Comparison of ENCODE assay signal across 7 cellular contexts in genomic region chr3:134250717-134251220, GRCh38. TPM values are rescaled to one million over a fixed set of nuclear protein-coding genes. Genes with fewer than 3 reads are reported as not detected.
DNase-seq lines count a peak whose midpoint lies in the region; ATAC-seq and TF ChIP-seq lines count a peak whose summit lies in the region.

RYK (minus strand) TSS chr3:134250859; CDS start chr3:134250654, 205 bp downstream.

- H3K27ac ChIP-seq in hepatocyte = peak within 1 kb of the TSS; percentile 95

- H2AFZ ChIP-seq in hepatocyte = peak within 1 kb of the TSS; percentile 68

- H3K4me2 ChIP-seq in hepatocyte = peak within 1 kb of the TSS; percentile 87

- H3K27me3 ChIP-seq in hepatocyte = no peaks in the 10 kb centered on the region

- H3K79me2 ChIP-seq in hepatocyte = peaks cover 47% of the 10 kb centered on the region

- TF ChIP-seq CTCF in astrocyte of the cerebellum (IDR thresholded peaks at IDR 0.05; ENCODE audit: low read depth, low read length, missing control alignments) (no peak), hepatocyte (IDR thresholded peaks at IDR 0.05; ENCODE audit: poor library complexity) (no peak), retinal pigment epithelial cell (conservative IDR thresholded peaks at IDR 0.05; ENCODE audit: low read depth, low read length) (no peak)

- peaks cover 3% of the 10 kb centered on the region for H3K4me1 ChIP-seq in hepatocyte (ENCODE audit: insufficient read depth)

- 1% methylated on average over 43 of the region's 59 CpGs for WGBS in hepatocyte (ENCODE audit: low lambda C conversion rate, missing lambda C conversion rate)

- H3K4me3 ChIP-seq in astrocyte of the cerebellum (ENCODE audit: low read depth, low read length) = peak within 1 kb of the TSS; percentile 67
- H3K4me3 ChIP-seq in hepatocyte = peak within 1 kb of the TSS; percentile 77
- peak within 1 kb of the TSS; percentile 65 for H3K4me3 ChIP-seq in retinal pigment epithelial cell (ENCODE audit: low read length)

- DNase-seq in NCI-H1694 treated with DMSO at 0.1 percent for 48 hours (lab: John Stamatoyannopoulos, UW) (peak; percentile 66), T-helper 9 cell (peak; percentile 58), astrocyte of the cerebellum (ENCODE audit: low read depth) (peak; percentile 20), hepatocyte (ENCODE audit: low spot score) (peak; percentile 89), retinal pigment epithelial cell (ENCODE audit: low read depth) (no peak)

- H4K20me1 ChIP-seq in hepatocyte (ENCODE audit: insufficient read depth, poor library complexity, severe bottlenecking) = peaks cover 36% of the 10 kb centered on the region

- ATAC-seq in GM18502 (IDR thresholded peaks at IDR 0.05; ENCODE audit: poor library complexity, unreplicated experiment) = peak; percentile 79
- ATAC-seq in HG02885 (IDR thresholded peaks at IDR 0.05; ENCODE audit: poor library complexity, unreplicated experiment) = peak; percentile 84

- no peaks in the 10 kb centered on the region for H3K9me3 ChIP-seq in hepatocyte (ENCODE audit: low read depth)

- no peaks in the 10 kb centered on the region for H3K36me3 ChIP-seq in hepatocyte (replicated peaks; ENCODE audit: insufficient read depth, low read depth)

- in situ Hi-C loops in astrocyte of the cerebellum (cut with HindIII; ENCODE audit: low sequenced_read_pairs) = no loop called here

- H3K9me2 ChIP-seq in hepatocyte (replicated peaks; ENCODE audit: insufficient read depth) = no peaks in the 10 kb centered on the region

RNA-seq across cellular contexts. Expression of gene RYK, which starts in this region (rescaled TPM):
- 99.5 and 102 TPM in 2 replicates for total RNA-seq in hepatocyte
- 56.5 and 66.3 TPM in 2 replicates for polyA plus RNA-seq in hepatocyte
